In genomic region chr1:7519861-7520408, GRCh38 we compare ENCODE assay signal across 24 cellular contexts.
"Had no signal": no experiment of that assay in that cellular context is flagged by ENCODE, and none has a peak within 500 bp of the region (broad histone marks: within the 10 kb centered on the region; RNA-seq: fewer than 3 reads in every experiment).

No MANE protein-coding gene starts in this region.

- DNase-seq: activated CD4-positive, alpha-beta memory T cell treated with anti-CD3 and anti-CD28 coated beads, Interleukin-2, amount 10 ng/mL, durations not matched to agents 7 days and 5 days; activated CD4-positive, alpha-beta T cell treated with anti-CD3 and anti-CD28 coated beads, Interleukin-2, amount 10 ng/mL, durations not matched to agents 7 days and 5 days; activated effector memory CD4-positive, alpha-beta T cell treated with Interleukin-2 at 50 U/mL for 16 hours; activated naive CD4-positive, alpha-beta T cell treated with anti-CD3 and anti-CD28 coated beads for 36 hours; amygdala; caudate nucleus; cortex of kidney; effector memory CD8-positive, alpha-beta T cell; foreskin fibroblast; heart right ventricle; midbrain; naive thymus-derived CD4-positive, alpha-beta T cell; nucleus accumbens; stimulated activated CD4-positive, alpha-beta T cell treated with anti-CD3 and anti-CD28 coated beads, Interleukin-2, amount 100 ng/mL, for 48 hours; SW 1271; T-helper 9 cell; tibial artery; upper lobe of right lung; WERI-Rb-1 had no signal

- H3K4me1 ChIP-seq: parathyroid adenoma, suprapubic skin, tibial artery, upper lobe of right lung had no signal

- ATAC-seq: activated CD4-positive, CD25-positive, alpha-beta regulatory T cell treated with anti-CD3 and anti-CD28 coated beads, Interleukin-2, amount 50 U/mL, for 24 hours; effector memory CD8-positive, alpha-beta T cell; heart right ventricle; naive thymus-derived CD4-positive, alpha-beta T cell; upper lobe of right lung had no signal

- H3K27ac ChIP-seq: heart right ventricle, parathyroid adenoma, suprapubic skin, tibial artery, upper lobe of right lung, WERI-Rb-1 had no signal

- H3K27me3 Mint-ChIP-seq: activated CD4-positive, alpha-beta T cell treated with anti-CD3 and anti-CD28 coated beads, Interleukin-2, amount 10 ng/mL, durations not matched to agents 7 days and 5 days had no signal

- H3K4me3 Mint-ChIP-seq: activated CD4-positive, alpha-beta memory T cell treated with anti-CD3 and anti-CD28 coated beads, Interleukin-2, amount 10 ng/mL, durations not matched to agents 7 days and 5 days; activated CD4-positive, alpha-beta T cell treated with anti-CD3 and anti-CD28 coated beads, Interleukin-2, amount 10 ng/mL, durations not matched to agents 7 days and 5 days; activated naive CD4-positive, alpha-beta T cell treated with anti-CD3 and anti-CD28 coated beads for 36 hours; effector memory CD8-positive, alpha-beta T cell; naive thymus-derived CD4-positive, alpha-beta T cell; T-helper 1 cell treated with Interleukin-12 subunit alpha and Interleukin-12 subunit beta and Interleukin-4 antibody, amounts not matched to agents 30 μg/mL and 1 μg/mL, for 36 hours had no signal

- H3K27ac Mint-ChIP-seq: activated CD4-positive, alpha-beta memory T cell treated with anti-CD3 and anti-CD28 coated beads, Interleukin-2, amount 10 ng/mL, durations not matched to agents 7 days and 5 days; activated CD4-positive, alpha-beta T cell treated with anti-CD3 and anti-CD28 coated beads, Interleukin-2, amount 10 ng/mL, durations not matched to agents 7 days and 5 days; activated naive CD4-positive, alpha-beta T cell treated with anti-CD3 and anti-CD28 coated beads for 36 hours; effector memory CD8-positive, alpha-beta T cell; T-helper 1 cell treated with Interleukin-12 subunit alpha and Interleukin-12 subunit beta and Interleukin-4 antibody, amounts not matched to agents 30 μg/mL and 1 μg/mL, for 36 hours had no signal

- H3K4me1 Mint-ChIP-seq: activated CD4-positive, alpha-beta memory T cell treated with anti-CD3 and anti-CD28 coated beads, Interleukin-2, amount 10 ng/mL, durations not matched to agents 7 days and 5 days; activated CD4-positive, alpha-beta T cell treated with anti-CD3 and anti-CD28 coated beads, Interleukin-2, amount 10 ng/mL, durations not matched to agents 7 days and 5 days; naive thymus-derived CD4-positive, alpha-beta T cell had no signal

- H3K27me3 ChIP-seq: heart right ventricle, right atrium auricular region, upper lobe of right lung had no signal

- H3K9me3 Mint-ChIP-seq: activated CD4-positive, alpha-beta memory T cell treated with anti-CD3 and anti-CD28 coated beads, Interleukin-2, amount 10 ng/mL, durations not matched to agents 7 days and 5 days; activated CD4-positive, alpha-beta T cell treated with anti-CD3 and anti-CD28 coated beads, Interleukin-2, amount 10 ng/mL, durations not matched to agents 7 days and 5 days; activated naive CD4-positive, alpha-beta T cell treated with anti-CD3 and anti-CD28 coated beads for 36 hours; effector memory CD8-positive, alpha-beta T cell; T-helper 1 cell treated with Interleukin-12 subunit alpha and Interleukin-12 subunit beta and Interleukin-4 antibody, amounts not matched to agents 30 μg/mL and 1 μg/mL, for 36 hours had no signal

- H3K36me3 Mint-ChIP-seq: naive thymus-derived CD4-positive, alpha-beta T cell had no signal
